Comparison of ENCODE assay signal across 19 cellular contexts in the genomic region with DNA sequence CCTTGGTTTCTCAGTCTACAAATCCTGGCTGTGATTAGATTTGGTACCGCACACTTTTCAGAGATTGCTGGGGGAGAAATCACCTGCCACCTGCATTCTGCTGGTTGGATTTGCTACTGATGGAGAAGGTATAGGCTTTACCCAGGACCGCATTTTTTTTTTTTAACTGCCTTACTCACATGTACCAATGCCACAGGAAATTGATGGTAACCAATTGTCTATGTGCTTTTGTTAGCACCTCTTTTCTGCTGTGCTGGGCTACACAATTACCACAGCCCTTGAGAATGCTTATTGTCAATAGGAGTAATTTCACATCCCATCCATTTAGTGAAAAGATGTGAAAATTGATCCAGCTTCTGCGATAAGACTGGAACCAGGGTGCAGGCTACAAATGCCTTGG.
A peak's percentile ranks its signal among the peaks of the same experiment; 100 is the strongest.
DNase-seq lines count a peak whose midpoint lies in the region; ATAC-seq and TF ChIP-seq lines count a peak whose summit lies in the region.
"Had no signal": no experiment of that assay in that cellular context is flagged by ENCODE, and none has a peak within 500 bp of the region (broad histone marks: within the 10 kb centered on the region; RNA-seq: fewer than 3 reads in every experiment).

No MANE protein-coding gene starts in this region.

- CTCF ChIA-PET in PC-9 (lab: Charles Lee): interaction anchor here (0.6 kb wide), 1 partner anchor 104 kb away, joined by 4 read pairs; no protein-coding TSS in a partner anchor

- H3F3A ChIP-seq in PC-9 (ENCODE audit: insufficient read depth, low read depth): peaks cover 38% of the 10 kb centered on the region

- POLR2A ChIA-PET in PC-9 (lab: Charles Lee; ENCODE audit: unreplicated experiment): interaction anchor here (0.6 to 0.7 kb wide), 3 partner anchors 16 to 269 kb away, joined by 3 to 7 read pairs (median 4); no protein-coding TSS in a partner anchor

- DNase-seq in HL-60 (ENCODE audit: low read depth in 1 of 2, low spot score in 1 of 2): no peak
- DNase-seq in PC-9: no peak
- no peak for DNase-seq in MV-4-11 (lab: John Stamatoyannopoulos, UW)
- DNase-seq: activated CD4-positive, alpha-beta T cell treated with anti-CD3 and anti-CD28 coated beads, Interleukin-2, amount 10 ng/mL, durations not matched to agents 24 days and 14 days; activated CD8-positive, alpha-beta memory T cell treated with anti-CD3 and anti-CD28 coated beads, Interleukin-2, amount 10 ng/mL, durations not matched to agents 7 days and 5 days; NCI-H2081; NCI-H526; RPMI8226; SK-N-SH; stomach; tibial artery had no signal

- peak overlapping the region in 5 of 11 experiments; percentile 59 to 68 (median 62); a peak in 5 of 22 replicates for H3K27ac ChIP-seq in BLaER1 treated with 17β-estradiol and CSF1 and Interleukin-3, amounts not matched to agents 10 nM and 100 nM
- peak overlapping the region; percentile 70 for H3K27ac ChIP-seq in HL-60 (replicated peaks)
- H3K27ac ChIP-seq in PC-9: 0 out of 2 replicates have a peak overlapping the region, but pooled peaks have one; percentile 81
- H3K27ac ChIP-seq in mesodermal cell (ENCODE audit: low read depth, low read length, severe bottlenecking): peak overlapping the region; percentile 88
- H3K27ac ChIP-seq: coronary artery, prostate gland, tibial artery, VCaP had no signal

- H3K9ac ChIP-seq in BLaER1 treated with 17β-estradiol and CSF1 and Interleukin-3, amounts not matched to agents 10 nM and 100 nM: no peak overlapping the region
- H3K9ac ChIP-seq: SK-N-SH had no signal

- intact Hi-C loops in PC-9 (cut with micrococcal nuclease; ENCODE audit: unreplicated experiment): loop anchor here (10.0 kb wide), 2 partner anchors 67 to 187 kb away; no protein-coding TSS in a partner anchor

- no peak overlapping the region for H2AFZ ChIP-seq in PC-9

- WGBS in mesodermal cell (ENCODE audit: insufficient coverage in 2 of 2), 2 experiments: 100% methylated on average over 1 of the region's 3 CpGs; no CpG with 5 or more reads in 1 of the 2 experiments

- H4K20me1 ChIP-seq in BLaER1 treated with 17β-estradiol and CSF1 and Interleukin-3, amounts not matched to agents 10 nM and 100 nM: no peaks in the 10 kb centered on the region
- no peaks in the 10 kb centered on the region for H4K20me1 ChIP-seq in PC-9 (ENCODE audit: insufficient read depth)

- no peaks in the 10 kb centered on the region for H3K27me3 ChIP-seq in BLaER1 treated with 17β-estradiol and CSF1 and Interleukin-3, amounts not matched to agents 10 nM and 100 nM
- H3K27me3 ChIP-seq in HL-60 (ENCODE audit: insufficient read depth, poor library complexity, severe bottlenecking) (no peaks in the 10 kb centered on the region), PC-9 (ENCODE audit: insufficient read depth, low read depth) (no peaks in the 10 kb centered on the region)
- H3K27me3 ChIP-seq: stomach, tibial artery had no signal

- BruUV-seq in PC-9 (replicated peaks; lab: Mats Ljungman, UMichigan): no TSS peak

- H3K4me3 ChIP-seq in BLaER1 treated with 17β-estradiol and CSF1 and Interleukin-3, amounts not matched to agents 10 nM and 100 nM: no peak overlapping the region
- H3K4me3 ChIP-seq in HL-60 (replicated peaks; ENCODE audit: insufficient read depth, low read length) (no peak overlapping the region), PC-9 (no peak overlapping the region), mesodermal cell (ENCODE audit: extremely low read depth, insufficient read depth, low read length, poor library complexity, severe bottlenecking) (no peak overlapping the region)
- H3K4me3 ChIP-seq: coronary artery, prostate gland, stomach, tibial artery had no signal

- no peaks in the 10 kb centered on the region for H3K36me3 ChIP-seq in BLaER1 treated with 17β-estradiol and CSF1 and Interleukin-3, amounts not matched to agents 10 nM and 100 nM
- no peaks in the 10 kb centered on the region for H3K36me3 ChIP-seq in PC-9 (ENCODE audit: low read depth)
- H3K36me3 ChIP-seq in mesodermal cell (ENCODE audit: control insufficient read depth, insufficient read depth, low read length): no peaks in the 10 kb centered on the region
- H3K36me3 ChIP-seq: prostate gland, stomach, tibial artery had no signal

- no peak for ATAC-seq in GM18870 (IDR thresholded peaks at IDR 0.05; ENCODE audit: unreplicated experiment)
- no peak for ATAC-seq in GM21526 (IDR thresholded peaks at IDR 0.05; ENCODE audit: low FRiP score, unreplicated experiment)
- no peak for ATAC-seq in HG02981 (IDR thresholded peaks at IDR 0.05; ENCODE audit: unreplicated experiment)
- ATAC-seq: activated CD8-positive, alpha-beta memory T cell treated with anti-CD3 and anti-CD28 coated beads, Interleukin-2, amount 10 ng/mL, durations not matched to agents 7 days and 5 days had no signal

- H3K9me2 ChIP-seq in PC-9 (ENCODE audit: insufficient read depth): no peaks in the 10 kb centered on the region
- H3K9me2 ChIP-seq: SK-N-SH had no signal

- H3K9me3 ChIP-seq in BLaER1 treated with 17β-estradiol and CSF1 and Interleukin-3, amounts not matched to agents 10 nM and 100 nM (replicated peaks in 1 of 11): peaks cover 0 to 14% (median 0%) of the 10 kb centered on the region in 11 experiments; a peak in 3 of 22 replicates
- H3K9me3 ChIP-seq in PC-9 (ENCODE audit: insufficient read depth, low read depth) (peaks cover 15% of the 10 kb centered on the region), mesodermal cell (ENCODE audit: control insufficient read depth, low read length) (no peaks in the 10 kb centered on the region)
- H3K9me3 ChIP-seq: prostate gland, SK-N-SH, stomach, tibial artery had no signal

- H3K79me2 ChIP-seq in PC-9 (ENCODE audit: low read depth): no peaks in the 10 kb centered on the region

- peaks cover 3 to 32% (median 24%) of the 10 kb centered on the region in 10 experiments; a peak in 18 of 20 replicates for H3K4me1 ChIP-seq in BLaER1 treated with 17β-estradiol and CSF1 and Interleukin-3, amounts not matched to agents 10 nM and 100 nM
- H3K4me1 ChIP-seq in PC-9 (replicated peaks; ENCODE audit: insufficient read depth) (peaks cover 44% of the 10 kb centered on the region), mesodermal cell (ENCODE audit: control insufficient read depth, insufficient read depth, low read length, poor library complexity, severe bottlenecking) (peaks cover 22% of the 10 kb centered on the region)
- H3K4me1 ChIP-seq: prostate gland had no signal

- peak overlapping the region in 10 of 11 experiments; percentile 20 to 68 (median 53); a peak in 13 of 22 replicates for H3K4me2 ChIP-seq in BLaER1 treated with 17β-estradiol and CSF1 and Interleukin-3, amounts not matched to agents 10 nM and 100 nM
- H3K4me2 ChIP-seq in PC-9: peak overlapping the region; percentile 52

- TF ChIP-seq CTCF in HL-60 (IDR thresholded peaks at IDR 0.05; ENCODE audit: insufficient read depth, low read length) (no peak), PC-9 (conservative IDR thresholded peaks at IDR 0.05) (no peak)
